In the genomic region with DNA sequence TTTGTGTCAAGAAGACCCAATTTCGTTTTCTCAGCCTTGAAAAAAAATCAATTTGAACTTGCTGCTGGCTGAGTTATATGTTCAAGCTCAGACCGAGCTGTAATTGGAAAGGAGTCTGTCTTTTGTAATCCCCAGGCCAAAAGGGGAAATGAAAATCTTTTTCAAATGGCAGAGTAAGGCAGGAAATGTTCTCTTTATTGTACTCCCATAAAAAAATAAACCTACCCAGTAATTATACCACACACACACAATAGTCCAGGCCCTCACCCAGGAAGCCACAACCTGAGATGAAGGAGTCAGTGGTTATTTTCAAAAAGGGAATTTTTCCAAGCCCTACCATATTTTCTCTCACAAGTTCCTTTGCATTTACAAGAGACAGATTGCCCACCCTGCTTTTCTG, we compare ENCODE assay signal across 13 cellular contexts. TPM values are rescaled to one million over a fixed set of nuclear protein-coding genes. Genes with fewer than 3 reads are reported as not detected.
DNase-seq lines count a peak whose midpoint lies in the region; TF ChIP-seq lines count a peak whose summit lies in the region.
"Had no signal": no experiment of that assay in that cellular context is flagged by ENCODE, and none has a peak within 500 bp of the region (broad histone marks: within the 10 kb centered on the region; RNA-seq: fewer than 3 reads in every experiment).

No MANE protein-coding gene starts in this region.

- H3K9me2 ChIP-seq in OCI-LY7 (ENCODE audit: insufficient read depth, low read length): no peaks in the 10 kb centered on the region

- peak overlapping the region; percentile 39 for H3K27ac Mint-ChIP-seq in mesothelial cell of epicardium
- no peak overlapping the region for H3K27ac Mint-ChIP-seq in activated naive CD8-positive, alpha-beta T cell treated with anti-CD3 and anti-CD28 coated beads for 36 hours
- no peak overlapping the region for H3K27ac Mint-ChIP-seq in activated CD4-positive, alpha-beta T cell treated with anti-CD3 and anti-CD28 coated beads, Interleukin-2, amount 10 ng/mL, durations not matched to agents 24 days and 14 days
- H3K27ac Mint-ChIP-seq: T-helper 1 cell treated with Interleukin-12 subunit alpha and Interleukin-12 subunit beta and Interleukin-4 antibody, amounts not matched to agents 30 μg/mL and 1 μg/mL, for 36 hours had no signal

- peaks cover 8% of the 10 kb centered on the region for H3K9me3 Mint-ChIP-seq in mesothelial cell of epicardium
- H3K9me3 Mint-ChIP-seq in activated naive CD8-positive, alpha-beta T cell treated with anti-CD3 and anti-CD28 coated beads for 36 hours: no peaks in the 10 kb centered on the region
- H3K9me3 Mint-ChIP-seq in activated CD4-positive, alpha-beta T cell treated with anti-CD3 and anti-CD28 coated beads, Interleukin-2, amount 10 ng/mL, durations not matched to agents 24 days and 14 days: no peaks in the 10 kb centered on the region

- DNase-seq in KBM-7 (peak; percentile 37), OCI-LY7 (ENCODE audit: low spot score) (peak; percentile 24), mesothelial cell of epicardium (ENCODE audit: low spot score in 2 of 2, unreplicated experiment in 2 of 2) (no peak), globus pallidus (ENCODE audit: low spot score) (no peak), superior temporal gyrus (ENCODE audit: extremely low spot score) (no peak)
- no peak for DNase-seq in activated naive CD8-positive, alpha-beta T cell treated with anti-CD3 and anti-CD28 coated beads for 36 hours
- DNase-seq in activated CD4-positive, alpha-beta T cell treated with anti-CD3 and anti-CD28 coated beads, Interleukin-2, amount 10 ng/mL, durations not matched to agents 24 days and 14 days: no peak
- DNase-seq: activated CD4-positive, alpha-beta T cell treated with anti-CD3 and anti-CD28 coated beads, Interleukin-2, amount 50 U/mL, for 1 hour; DMS79 treated with DMSO at 0.1 percent for 48 hours; NCI-H1930; pancreas had no signal

- H3K36me3 ChIP-seq in BLaER1 treated with 17β-estradiol and CSF1 and Interleukin-3, amounts not matched to agents 10 nM and 100 nM: no peaks in the 10 kb centered on the region
- no peaks in the 10 kb centered on the region for H3K36me3 ChIP-seq in OCI-LY7 (ENCODE audit: insufficient read depth, low read length)
- H3K36me3 ChIP-seq: pancreas had no signal

- H3K9me3 ChIP-seq in BLaER1 treated with 17β-estradiol and CSF1 and Interleukin-3, amounts not matched to agents 10 nM and 100 nM (replicated peaks in 1 of 11): peaks cover 0 to 8% (median 4%) of the 10 kb centered on the region in 11 experiments; a peak in 5 of 22 replicates
- H3K9me3 ChIP-seq in OCI-LY7 (ENCODE audit: low read length): no peaks in the 10 kb centered on the region
- H3K9me3 ChIP-seq: pancreas had no signal

- POLR2A ChIA-PET in OCI-LY7 (lab: Charles Lee): interaction anchor here (0.7 kb wide), 1 partner anchor 1702 kb away, joined by 8 read pairs; no protein-coding TSS in a partner anchor

- peaks cover 34% of the 10 kb centered on the region for H3K4me1 Mint-ChIP-seq in mesothelial cell of epicardium
- peaks cover 11% of the 10 kb centered on the region for H3K4me1 Mint-ChIP-seq in activated naive CD8-positive, alpha-beta T cell treated with anti-CD3 and anti-CD28 coated beads for 36 hours
- peaks cover 3% of the 10 kb centered on the region for H3K4me1 Mint-ChIP-seq in activated CD4-positive, alpha-beta T cell treated with anti-CD3 and anti-CD28 coated beads, Interleukin-2, amount 10 ng/mL, durations not matched to agents 24 days and 14 days

- H3K9ac ChIP-seq in BLaER1 treated with 17β-estradiol and CSF1 and Interleukin-3, amounts not matched to agents 10 nM and 100 nM: peak overlapping the region in 4 of 11 experiments; percentile 0 to 59 (median 23); a peak in 6 of 22 replicates

- intact Hi-C loops in OCI-LY7 (cut with micrococcal nuclease; ENCODE audit: unreplicated experiment): no loop called here
- intact Hi-C loops in activated CD4-positive, alpha-beta T cell treated with anti-CD3 and anti-CD28 coated beads, Interleukin-2, amount 10 ng/mL, durations not matched to agents 24 days and 14 days (cut with micrococcal nuclease): no loop called here

- no peaks in the 10 kb centered on the region for H3K27me3 ChIP-seq in BLaER1 treated with 17β-estradiol and CSF1 and Interleukin-3, amounts not matched to agents 10 nM and 100 nM
- H3K27me3 ChIP-seq: pancreas had no signal

- CTCF ChIA-PET in OCI-LY7 (lab: Charles Lee; ENCODE audit: unreplicated experiment): no interaction called here

- peaks cover 2% of the 10 kb centered on the region for H3K36me3 Mint-ChIP-seq in mesothelial cell of epicardium
- no peaks in the 10 kb centered on the region for H3K36me3 Mint-ChIP-seq in activated naive CD8-positive, alpha-beta T cell treated with anti-CD3 and anti-CD28 coated beads for 36 hours
- H3K36me3 Mint-ChIP-seq in activated CD4-positive, alpha-beta T cell treated with anti-CD3 and anti-CD28 coated beads, Interleukin-2, amount 10 ng/mL, durations not matched to agents 24 days and 14 days (ENCODE audit: low read depth): no peaks in the 10 kb centered on the region

- no TSS peak for BruUV-seq in OCI-LY7 (replicated peaks; lab: Mats Ljungman, UMichigan)

- peak overlapping the region; percentile 53 to 86 (median 69) for H3K4me2 ChIP-seq in BLaER1 treated with 17β-estradiol and CSF1 and Interleukin-3, amounts not matched to agents 10 nM and 100 nM
- H3K4me2 ChIP-seq in OCI-LY7 (ENCODE audit: low read length): peak overlapping the region; percentile 20

- no peak overlapping the region for H2AFZ ChIP-seq in OCI-LY7 (ENCODE audit: low read length)

- H3K27ac ChIP-seq in BLaER1 treated with 17β-estradiol and CSF1 and Interleukin-3, amounts not matched to agents 10 nM and 100 nM: peak overlapping the region in 8 of 11 experiments; percentile 11 to 77 (median 54); a peak in 15 of 22 replicates
- H3K27ac ChIP-seq in OCI-LY7 (ENCODE audit: low read depth, low read length, poor library complexity, severe bottlenecking): no peak overlapping the region
- H3K27ac ChIP-seq: pancreas had no signal

- TF ChIP-seq CTCF in OCI-LY7 (conservative IDR thresholded peaks at IDR 0.05; ENCODE audit: low read length): no peak
- TF ChIP-seq CTCF in mesothelial cell of epicardium (IDR thresholded peaks at IDR 0.05; ENCODE audit: unreplicated experiment): no peak

- H4K20me1 ChIP-seq in BLaER1 treated with 17β-estradiol and CSF1 and Interleukin-3, amounts not matched to agents 10 nM and 100 nM: no peaks in the 10 kb centered on the region
- no peaks in the 10 kb centered on the region for H4K20me1 ChIP-seq in OCI-LY7 (ENCODE audit: insufficient read depth, low read length)

- peaks cover 14 to 23% (median 18%) of the 10 kb centered on the region in 10 experiments for H3K4me1 ChIP-seq in BLaER1 treated with 17β-estradiol and CSF1 and Interleukin-3, amounts not matched to agents 10 nM and 100 nM
- peaks cover 12% of the 10 kb centered on the region for H3K4me1 ChIP-seq in OCI-LY7 (ENCODE audit: insufficient read depth, low read length, poor library complexity, severe bottlenecking)
- H3K4me1 ChIP-seq: pancreas had no signal

- in situ Hi-C loops in KBM-7 (cut with MboI; ENCODE audit: low pct_unique_long_range_greater_than_20kb, low sequenced_read_pairs): no loop called here

- no peaks in the 10 kb centered on the region for H3K79me2 ChIP-seq in OCI-LY7 (ENCODE audit: insufficient read depth, low read depth, low read length)

- no peaks in the 10 kb centered on the region for H3K27me3 Mint-ChIP-seq in mesothelial cell of epicardium (ENCODE audit: low read depth)
- H3K27me3 Mint-ChIP-seq in activated naive CD8-positive, alpha-beta T cell treated with anti-CD3 and anti-CD28 coated beads for 36 hours: no peaks in the 10 kb centered on the region
- peaks cover 2% of the 10 kb centered on the region for H3K27me3 Mint-ChIP-seq in activated CD4-positive, alpha-beta T cell treated with anti-CD3 and anti-CD28 coated beads, Interleukin-2, amount 10 ng/mL, durations not matched to agents 24 days and 14 days

- no peak overlapping the region for H3K4me3 Mint-ChIP-seq in mesothelial cell of epicardium
- H3K4me3 Mint-ChIP-seq in activated naive CD8-positive, alpha-beta T cell treated with anti-CD3 and anti-CD28 coated beads for 36 hours: no peak overlapping the region
- no peak overlapping the region for H3K4me3 Mint-ChIP-seq in activated CD4-positive, alpha-beta T cell treated with anti-CD3 and anti-CD28 coated beads, Interleukin-2, amount 10 ng/mL, durations not matched to agents 24 days and 14 days
- H3K4me3 Mint-ChIP-seq: T-helper 1 cell treated with Interleukin-12 subunit alpha and Interleukin-12 subunit beta and Interleukin-4 antibody, amounts not matched to agents 30 μg/mL and 1 μg/mL, for 36 hours had no signal

- no peak overlapping the region for H3K4me3 ChIP-seq in BLaER1 treated with 17β-estradiol and CSF1 and Interleukin-3, amounts not matched to agents 10 nM and 100 nM
- H3K4me3 ChIP-seq in OCI-LY7 (ENCODE audit: low read depth, low read length, poor library complexity, severe bottlenecking): no peak overlapping the region
- H3K4me3 ChIP-seq: pancreas had no signal

RNA-seq across cellular contexts. Expression of gene CLIC5, which starts 45.3 kb away (rescaled TPM):
- total RNA-seq in OCI-LY7 (2014; rRNA removed; shearing (Covaris generic)): 0.03 TPM in 1 of 2 replicates, not detected in the other
- total RNA-seq in OCI-LY7 (2022) (0.08 TPM in 1 of 2 replicates, not detected in the other), mesothelial cell of epicardium (1.8 to 2.4 TPM (median 2.1 TPM) in 3 replicates)
- total RNA-seq in activated naive CD8-positive, alpha-beta T cell treated with anti-CD3 and anti-CD28 coated beads for 36 hours: under 1 TPM; 0.50 to 0.74 TPM
- total RNA-seq in activated CD4-positive, alpha-beta T cell treated with anti-CD3 and anti-CD28 coated beads, Interleukin-2, amount 10 ng/mL, durations not matched to agents 24 days and 14 days: 1.1 and 2.0 TPM in 2 replicates

Comparison
In these comparisons a context has a peak if more than half of its experiments do, and no peak if none do; other contexts are left out.
1. DNase-seq: peak in KBM-7 (single experiment) and OCI-LY7 (single experiment); none in mesothelial cell of epicardium (0 of 2), globus pallidus (single experiment), activated naive CD8-positive, alpha-beta T cell treated with anti-CD3 and anti-CD28 coated beads for 36 hours (single experiment), activated CD4-positive, alpha-beta T cell treated with anti-CD3 and anti-CD28 coated beads, Interleukin-2, amount 10 ng/mL, durations not matched to agents 24 days and 14 days (single experiment) and superior temporal gyrus (single experiment).